In genomic region chr17:40906613-40907012, GRCh38 we compare ENCODE assay signal across 38 cellular contexts. TPM values are rescaled to one million over a fixed set of nuclear protein-coding genes. Genes with fewer than 3 reads are reported as not detected.
"Had no signal": no experiment of that assay in that cellular context is flagged by ENCODE, and none has a peak within 500 bp of the region (broad histone marks: within the 10 kb centered on the region; RNA-seq: fewer than 3 reads in every experiment).

No MANE protein-coding gene starts in this region.

- H3K27ac ChIP-seq: adrenal gland, body of pancreas, brain microvascular endothelial cell, breast epithelium, VCaP had no signal

- H3K9me3 ChIP-seq: adrenal gland, body of pancreas, breast epithelium had no signal

- DNase-seq: activated B cell treated with CpG ODN at 0.5 μM for 24 hours; activated CD4-positive, alpha-beta memory T cell treated with anti-CD3 and anti-CD28 coated beads for 36 hours; activated CD4-positive, alpha-beta T cell treated with anti-CD3 and anti-CD28 coated beads for 4 hours; activated CD4-positive, alpha-beta T cell treated with anti-CD3 and anti-CD28 coated beads, Interleukin-2, amount 10 ng/mL, durations not matched to agents 24 days and 14 days; activated CD4-positive, alpha-beta T cell treated with anti-CD3 and anti-CD28 coated beads, Interleukin-2, amount 50 U/mL, for 1 hour; activated CD4-positive, alpha-beta T cell treated with anti-CD3 and anti-CD28 coated beads, Interleukin-2, amount 50 U/mL, for 4 hours; activated CD4-positive, CD25-positive, alpha-beta regulatory T cell treated with anti-CD3 and anti-CD28 coated beads, Interleukin-2, amount 50 U/mL, for 72 hours; activated CD8-positive, alpha-beta memory T cell treated with anti-CD3 and anti-CD28 coated beads, Interleukin-2, amount 50 U/mL, for 4 hours; activated CD8-positive, alpha-beta T cell treated with anti-CD3 and anti-CD28 coated beads for 36 hours; activated effector memory CD4-positive, alpha-beta T cell treated with anti-CD3 and anti-CD28 coated beads, Interleukin-2, amount 50 U/mL, for 16 hours; activated gamma-delta T cell treated with Interleukin-2 at 50 U/mL for 16 hours; activated naive CD4-positive, alpha-beta T cell; activated naive CD4-positive, alpha-beta T cell treated with anti-CD3 and anti-CD28 coated beads for 36 hours; activated naive CD4-positive, alpha-beta T cell treated with anti-CD3 and anti-CD28 coated beads, Interleukin-2, amount 50 U/mL, for 16 hours; activated naive CD8-positive, alpha-beta T cell treated with anti-CD3 and anti-CD28 coated beads for 36 hours; activated T-cell treated with anti-CD3 and anti-CD28 coated beads for 4 hours; activated T-cell treated with anti-CD3 and anti-CD28 coated beads, Interleukin-2, amount 50 U/mL, for 1 hour; activated T-cell treated with anti-CD3 and anti-CD28 coated beads, Interleukin-2, amount 50 U/mL, for 4 hours; activated T-cell treated with anti-CD3 and anti-CD28 coated beads, Interleukin-2, amount 50 U/mL, for 72 hours; adrenal gland; amniotic stem cell; aorta; body of pancreas; brain microvascular endothelial cell; central memory CD4-positive, alpha-beta T cell; cerebellar nuclear complex; T-helper 2 cell; T-helper 9 cell had no signal

- H3K36me3 ChIP-seq: adrenal gland, brain microvascular endothelial cell, breast epithelium had no signal

- H3K4me1 ChIP-seq: body of pancreas, breast epithelium had no signal

- H3K27me3 ChIP-seq: body of pancreas, brain microvascular endothelial cell, breast epithelium had no signal

- ATAC-seq: activated CD8-positive, alpha-beta T cell treated with anti-CD3 and anti-CD28 coated beads for 36 hours; activated naive CD4-positive, alpha-beta T cell treated with anti-CD3 and anti-CD28 coated beads, Interleukin-2, amount 50 U/mL, for 72 hours; activated T-cell treated with anti-CD3 and anti-CD28 coated beads, Interleukin-2, amount 50 U/mL, for 4 hours; activated T-cell treated with anti-CD3 and anti-CD28 coated beads, Interleukin-2, amount 50 U/mL, for 72 hours; activated T-helper 17 cell treated with anti-CD3 and anti-CD28 coated beads, Interleukin-2, amount 50 U/mL, for 72 hours; body of pancreas had no signal

- FAIRE-seq: astrocyte, TTC549 had no signal

- H3K4me3 ChIP-seq: adrenal gland, body of pancreas, breast epithelium had no signal

RNA-seq across cellular contexts. Expression of gene KRT20, which starts 21.6 kb away (rescaled TPM):
- total RNA-seq: activated B cell treated with CpG ODN at 0.5 μM for 24 hours; activated CD4-positive, alpha-beta memory T cell treated with anti-CD3 and anti-CD28 coated beads for 36 hours; activated CD4-positive, alpha-beta T cell treated with anti-CD3 and anti-CD28 coated beads, Interleukin-2, amount 10 ng/mL, durations not matched to agents 24 days and 14 days; activated CD8-positive, alpha-beta memory T cell treated with anti-CD3 and anti-CD28 coated beads for 36 hours; activated CD8-positive, alpha-beta T cell treated with anti-CD3 and anti-CD28 coated beads for 36 hours; activated naive CD4-positive, alpha-beta T cell treated with anti-CD3 and anti-CD28 coated beads for 36 hours; activated naive CD4-positive, alpha-beta T cell treated with anti-CD3 and anti-CD28 coated beads, Interleukin-2, amount 50 U/mL, for 72 hours; activated naive CD8-positive, alpha-beta T cell treated with anti-CD3 and anti-CD28 coated beads for 36 hours; activated T-cell treated with anti-CD3 and anti-CD28 coated beads, Interleukin-2, amount 50 U/mL, for 72 hours; activated T-helper 1 cell treated with anti-CD3 and anti-CD28 coated beads, Interleukin-12 subunit alpha, Interleukin-12 subunit beta, Interleukin-2, Interleukin-4 antibody, amounts not matched to agents 30 ng/mL and 10 ng/mL and 1 ng/mL, durations not matched to agents 14 hours and 24 hours and 36 hours; activated T-helper 17 cell treated with anti-CD3 and anti-CD28 coated beads, Interleukin-2, amount 50 U/mL, for 72 hours; aorta; astrocyte; body of pancreas; cardiac septum; chondrocyte had no signal

RNA-seq across cellular contexts. Expression of gene KRT23, which starts 30.8 kb away (rescaled TPM):
- total RNA-seq: activated B cell treated with CpG ODN at 0.5 μM for 24 hours; activated CD4-positive, alpha-beta memory T cell treated with anti-CD3 and anti-CD28 coated beads for 36 hours; activated CD4-positive, alpha-beta T cell treated with anti-CD3 and anti-CD28 coated beads, Interleukin-2, amount 10 ng/mL, durations not matched to agents 24 days and 14 days; activated CD8-positive, alpha-beta memory T cell treated with anti-CD3 and anti-CD28 coated beads for 36 hours; activated CD8-positive, alpha-beta T cell treated with anti-CD3 and anti-CD28 coated beads for 36 hours; activated naive CD4-positive, alpha-beta T cell treated with anti-CD3 and anti-CD28 coated beads for 36 hours; activated naive CD4-positive, alpha-beta T cell treated with anti-CD3 and anti-CD28 coated beads, Interleukin-2, amount 50 U/mL, for 72 hours; activated naive CD8-positive, alpha-beta T cell treated with anti-CD3 and anti-CD28 coated beads for 36 hours; activated T-cell treated with anti-CD3 and anti-CD28 coated beads, Interleukin-2, amount 50 U/mL, for 4 hours; activated T-cell treated with anti-CD3 and anti-CD28 coated beads, Interleukin-2, amount 50 U/mL, for 72 hours; activated T-helper 1 cell treated with anti-CD3 and anti-CD28 coated beads, Interleukin-12 subunit alpha, Interleukin-12 subunit beta, Interleukin-2, Interleukin-4 antibody, amounts not matched to agents 30 ng/mL and 10 ng/mL and 1 ng/mL, durations not matched to agents 14 hours and 24 hours and 36 hours; adrenal gland; astrocyte; chondrocyte had no signal

RNA-seq across cellular contexts. Expression of gene KRT12, which starts 39.6 kb away (rescaled TPM):
- total RNA-seq: activated B cell treated with CpG ODN at 0.5 μM for 24 hours; activated CD4-positive, alpha-beta memory T cell treated with anti-CD3 and anti-CD28 coated beads for 36 hours; activated CD4-positive, alpha-beta T cell treated with anti-CD3 and anti-CD28 coated beads, Interleukin-2, amount 10 ng/mL, durations not matched to agents 24 days and 14 days; activated CD8-positive, alpha-beta memory T cell treated with anti-CD3 and anti-CD28 coated beads for 36 hours; activated CD8-positive, alpha-beta T cell treated with anti-CD3 and anti-CD28 coated beads for 36 hours; activated naive CD4-positive, alpha-beta T cell treated with anti-CD3 and anti-CD28 coated beads for 36 hours; activated naive CD4-positive, alpha-beta T cell treated with anti-CD3 and anti-CD28 coated beads, Interleukin-2, amount 50 U/mL, for 72 hours; activated naive CD8-positive, alpha-beta T cell treated with anti-CD3 and anti-CD28 coated beads for 36 hours; activated T-cell treated with anti-CD3 and anti-CD28 coated beads, Interleukin-2, amount 50 U/mL, for 4 hours; activated T-cell treated with anti-CD3 and anti-CD28 coated beads, Interleukin-2, amount 50 U/mL, for 72 hours; activated T-helper 1 cell treated with anti-CD3 and anti-CD28 coated beads, Interleukin-12 subunit alpha, Interleukin-12 subunit beta, Interleukin-2, Interleukin-4 antibody, amounts not matched to agents 30 ng/mL and 10 ng/mL and 1 ng/mL, durations not matched to agents 14 hours and 24 hours and 36 hours; activated T-helper 17 cell treated with anti-CD3 and anti-CD28 coated beads, Interleukin-2, amount 50 U/mL, for 72 hours; adrenal gland; aorta; astrocyte; body of pancreas; breast epithelium; cardiac septum; chondrocyte had no signal
- polyA plus RNA-seq: adrenal gland had no signal
